9 cellular contexts compared by ENCODE assay signal in genomic region chr14:25050494-25051170, GRCh38. TPM values are rescaled to one million over a fixed set of nuclear protein-coding genes. Genes with fewer than 3 reads are reported as not detected.
DNase-seq lines count a peak whose midpoint lies in the region; ATAC-seq and TF ChIP-seq lines count a peak whose summit lies in the region.
"Had no signal": no experiment of that assay in that cellular context is flagged by ENCODE, and none has a peak within 500 bp of the region (broad histone marks: within the 10 kb centered on the region; RNA-seq: fewer than 3 reads in every experiment).

No MANE protein-coding gene starts in this region.

- H3K27me3 Mint-ChIP-seq in HFFc6 (ENCODE audit: insufficient read depth) (peaks cover 3% of the 10 kb centered on the region), neural crest cell (ENCODE audit: low read depth) (peaks cover 51% of the 10 kb centered on the region)
- H3K27me3 Mint-ChIP-seq in activated T-helper 1 cell treated with anti-CD3 and anti-CD28 coated beads, Interleukin-12 subunit alpha, Interleukin-12 subunit beta, Interleukin-2, Interleukin-4 antibody, amounts not matched to agents 30 ng/mL and 10 ng/mL and 1 ng/mL, durations not matched to agents 14 hours and 24 hours and 36 hours (ENCODE audit: insufficient read depth): peaks cover 45% of the 10 kb centered on the region

- H3K36me3 ChIP-seq in SK-N-MC (ENCODE audit: insufficient read depth, low read length): no peaks in the 10 kb centered on the region

- intact Hi-C loops in activated T-helper 1 cell treated with anti-CD3 and anti-CD28 coated beads, Interleukin-12 subunit alpha, Interleukin-12 subunit beta, Interleukin-2, Interleukin-4 antibody, amounts not matched to agents 30 ng/mL and 10 ng/mL and 1 ng/mL, durations not matched to agents 14 hours and 24 hours and 36 hours (cut with micrococcal nuclease): no loop called here

- H3K9ac ChIP-seq in SK-N-MC (ENCODE audit: insufficient read length): no peak overlapping the region

- H3K4me3 Mint-ChIP-seq in HFFc6 (peak overlapping the region; percentile 92), neural crest cell (peak overlapping the region; percentile 95)
- H3K4me3 Mint-ChIP-seq in activated T-helper 1 cell treated with anti-CD3 and anti-CD28 coated beads, Interleukin-12 subunit alpha, Interleukin-12 subunit beta, Interleukin-2, Interleukin-4 antibody, amounts not matched to agents 30 ng/mL and 10 ng/mL and 1 ng/mL, durations not matched to agents 14 hours and 24 hours and 36 hours: no peak overlapping the region
- H3K4me3 Mint-ChIP-seq: T-helper 1 cell treated with Interleukin-12 subunit alpha and Interleukin-12 subunit beta and Interleukin-4 antibody, amounts not matched to agents 30 μg/mL and 1 μg/mL, for 36 hours had no signal

- peak overlapping the region; percentile 61 for H3K4me3 ChIP-seq in SK-N-MC

- no peak for ATAC-seq in GM21390 (IDR thresholded peaks at IDR 0.05; ENCODE audit: unreplicated experiment)

- no peaks in the 10 kb centered on the region for H3K9me3 Mint-ChIP-seq in HFFc6
- no peaks in the 10 kb centered on the region for H3K9me3 Mint-ChIP-seq in neural crest cell
- H3K9me3 Mint-ChIP-seq in activated T-helper 1 cell treated with anti-CD3 and anti-CD28 coated beads, Interleukin-12 subunit alpha, Interleukin-12 subunit beta, Interleukin-2, Interleukin-4 antibody, amounts not matched to agents 30 ng/mL and 10 ng/mL and 1 ng/mL, durations not matched to agents 14 hours and 24 hours and 36 hours: no peaks in the 10 kb centered on the region
- H3K9me3 Mint-ChIP-seq: T-helper 1 cell treated with Interleukin-12 subunit alpha and Interleukin-12 subunit beta and Interleukin-4 antibody, amounts not matched to agents 30 μg/mL and 1 μg/mL, for 36 hours had no signal

- H3K36me3 Mint-ChIP-seq in HFFc6 (ENCODE audit: low read depth): no peaks in the 10 kb centered on the region
- H3K36me3 Mint-ChIP-seq in neural crest cell (ENCODE audit: low read depth): no peaks in the 10 kb centered on the region
- no peaks in the 10 kb centered on the region for H3K36me3 Mint-ChIP-seq in activated T-helper 1 cell treated with anti-CD3 and anti-CD28 coated beads, Interleukin-12 subunit alpha, Interleukin-12 subunit beta, Interleukin-2, Interleukin-4 antibody, amounts not matched to agents 30 ng/mL and 10 ng/mL and 1 ng/mL, durations not matched to agents 14 hours and 24 hours and 36 hours (ENCODE audit: low read depth)

- TF ChIP-seq CTCF in HFFc6 (IDR thresholded peaks at IDR 0.05): no peak
- TF ChIP-seq CTCF in neural crest cell (conservative IDR thresholded peaks at IDR 0.05): no peak

- DNase-seq in HFFc6 (peak; percentile 71), SK-N-MC (ENCODE audit: low read depth, low spot score) (no peak), fibroblast of the conjunctiva (ENCODE audit: low read depth) (peak; percentile 22), neural crest cell (ENCODE audit: low read depth, low spot score) (no peak), DMS153 treated with DMSO at 0.1 percent for 48 hours (lab: John Stamatoyannopoulos, UW; ENCODE audit: unreplicated experiment) (no peak)
- no peak for DNase-seq in activated T-helper 1 cell treated with anti-CD3 and anti-CD28 coated beads, Interleukin-12 subunit alpha, Interleukin-12 subunit beta, Interleukin-2, Interleukin-4 antibody, amounts not matched to agents 30 ng/mL and 10 ng/mL and 1 ng/mL, durations not matched to agents 14 hours and 24 hours and 36 hours (ENCODE audit: low spot score)
- no peak for DNase-seq in activated naive CD4-positive, alpha-beta T cell (lab: John Stamatoyannopoulos, UW)

- peak overlapping the region; percentile 55 for H3K27ac Mint-ChIP-seq in HFFc6
- H3K27ac Mint-ChIP-seq in neural crest cell (ENCODE audit: unreplicated experiment): no peak overlapping the region
- H3K27ac Mint-ChIP-seq in activated T-helper 1 cell treated with anti-CD3 and anti-CD28 coated beads, Interleukin-12 subunit alpha, Interleukin-12 subunit beta, Interleukin-2, Interleukin-4 antibody, amounts not matched to agents 30 ng/mL and 10 ng/mL and 1 ng/mL, durations not matched to agents 14 hours and 24 hours and 36 hours: no peak overlapping the region
- H3K27ac Mint-ChIP-seq: T-helper 1 cell treated with Interleukin-12 subunit alpha and Interleukin-12 subunit beta and Interleukin-4 antibody, amounts not matched to agents 30 μg/mL and 1 μg/mL, for 36 hours had no signal

- H3K27ac ChIP-seq in SK-N-MC: no peak overlapping the region

- no peaks in the 10 kb centered on the region for H3K9me3 ChIP-seq in SK-N-MC (ENCODE audit: low read depth, low read length)

- H3K4me1 Mint-ChIP-seq in HFFc6 (ENCODE audit: low read depth) (peaks cover 53% of the 10 kb centered on the region), neural crest cell (peaks cover 17% of the 10 kb centered on the region)
- no peaks in the 10 kb centered on the region for H3K4me1 Mint-ChIP-seq in activated T-helper 1 cell treated with anti-CD3 and anti-CD28 coated beads, Interleukin-12 subunit alpha, Interleukin-12 subunit beta, Interleukin-2, Interleukin-4 antibody, amounts not matched to agents 30 ng/mL and 10 ng/mL and 1 ng/mL, durations not matched to agents 14 hours and 24 hours and 36 hours (ENCODE audit: low read depth)

RNA-seq across cellular contexts. Expression of gene STXBP6, which starts 0.7 kb away (rescaled TPM):
- total RNA-seq in HFFc6 (2021; fragmentation: NEBNext Ultra II Directional; extraction: Animal tissue kit (Norgen Biotek cat#: 25700)): 10 to 100 TPM; 15.4 to 17.5 (median 17.0) TPM
- 6.8 and 7.2 TPM in 2 replicates for total RNA-seq in neural crest cell
- not detected in 2 replicates for total RNA-seq in activated T-helper 1 cell treated with anti-CD3 and anti-CD28 coated beads, Interleukin-12 subunit alpha, Interleukin-12 subunit beta, Interleukin-2, Interleukin-4 antibody, amounts not matched to agents 30 ng/mL and 10 ng/mL and 1 ng/mL, durations not matched to agents 14 hours and 24 hours and 36 hours

Comparison
In these comparisons a context has a peak if more than half of its experiments do, and no peak if none do; other contexts are left out.
1. DNase-seq: peak in HFFc6 (single experiment) and fibroblast of the conjunctiva (single experiment); none in SK-N-MC (single experiment), neural crest cell (single experiment), activated T-helper 1 cell treated with anti-CD3 and anti-CD28 coated beads, Interleukin-12 subunit alpha, Interleukin-12 subunit beta, Interleukin-2, Interleukin-4 antibody, amounts not matched to agents 30 ng/mL and 10 ng/mL and 1 ng/mL, durations not matched to agents 14 hours and 24 hours and 36 hours (single experiment), activated naive CD4-positive, alpha-beta T cell (0 of 4) and DMS153 treated with DMSO at 0.1 percent for 48 hours (single experiment).